In genomic region chr6:126076992-126077664, GRCh38 we compare ENCODE assay signal across 1 cellular context.
TF ChIP-seq lines count a peak whose summit lies in the region.

No MANE protein-coding gene starts in this region.

TF ChIP-seq in HepG2, 621 proteins besides CTCF, POLR2A, EP300 and RAD21 (continued from another document and continues in another):
- no peak for TF ChIP-seq SKIL (CRISPR knock-in tag; IDR thresholded peaks at IDR 0.05; ENCODE audit: borderline replicate concordance)
- TF ChIP-seq ZNF468 (CRISPR knock-in tag; IDR thresholded peaks at IDR 0.05): no peak
- peak; percentile 48; the same call in 1 of the 2 replicates for TF ChIP-seq MBD4 (IDR thresholded peaks at IDR 0.05; ENCODE audit: borderline replicate concordance, low read length)
- TF ChIP-seq HDAC2 (CRISPR knock-in tag; IDR thresholded peaks at IDR 0.05): peak; percentile 62
- no peak for TF ChIP-seq PLSCR1 (CRISPR knock-in tag; IDR thresholded peaks at IDR 0.05; ENCODE audit: borderline replicate concordance)
- no peak for TF ChIP-seq ZNF343 (CRISPR knock-in tag; IDR thresholded peaks at IDR 0.05)
- TF ChIP-seq MEIS2 (CRISPR knock-in tag; IDR thresholded peaks at IDR 0.05): no peak
- no peak for TF ChIP-seq ZNF709 (CRISPR knock-in tag; IDR thresholded peaks at IDR 0.05)
- no peak for TF ChIP-seq KIAA2018 (CRISPR knock-in tag; IDR thresholded peaks at IDR 0.05; ENCODE audit: borderline replicate concordance)
- TF ChIP-seq KDM4B (CRISPR knock-in tag; IDR thresholded peaks at IDR 0.05): 0 out of 2 replicates have a peak, but pooled peaks have one; percentile 63
- TF ChIP-seq SNRNP70 (IDR thresholded peaks at IDR 0.05; ENCODE audit: low read depth, low read length): no peak
- no peak for TF ChIP-seq ZNF350 (CRISPR knock-in tag; IDR thresholded peaks at IDR 0.05; ENCODE audit: borderline replicate concordance, low read depth)
- TF ChIP-seq MXI1 (IDR thresholded peaks at IDR 0.05; ENCODE audit: borderline replicate concordance, low read depth, low read length): no peak
- TF ChIP-seq TEAD3 (CRISPR knock-in tag; optimal IDR thresholded peaks at IDR 0.05; ENCODE audit: borderline replicate concordance): no peak
- no peak for TF ChIP-seq MAFG (CRISPR knock-in tag; IDR thresholded peaks at IDR 0.05)
- TF ChIP-seq HOXA9 (CRISPR knock-in tag; IDR thresholded peaks at IDR 0.05; ENCODE audit: borderline replicate concordance): no peak
- TF ChIP-seq ZNF512 (CRISPR knock-in tag; IDR thresholded peaks at IDR 0.05): no peak
- no peak for TF ChIP-seq HNRNPUL1 (IDR thresholded peaks at IDR 0.05; ENCODE audit: low read depth, low read length)
- TF ChIP-seq RARA (CRISPR knock-in tag; IDR thresholded peaks at IDR 0.05): no peak
- no peak for TF ChIP-seq TMF1 (CRISPR knock-in tag; IDR thresholded peaks at IDR 0.05; ENCODE audit: low read depth)
- no peak for TF ChIP-seq TIGD3 (CRISPR knock-in tag; IDR thresholded peaks at IDR 0.05; ENCODE audit: borderline replicate concordance)
- peak; percentile 26; the same call in 1 of the 2 replicates for TF ChIP-seq POGK (CRISPR knock-in tag; conservative IDR thresholded peaks at IDR 0.05)
- no peak for TF ChIP-seq GRHL1 (CRISPR knock-in tag; conservative IDR thresholded peaks at IDR 0.05)
- TF ChIP-seq SOX13 (IDR thresholded peaks at IDR 0.05): peak; percentile 70
- TF ChIP-seq SOX13 (CRISPR knock-in tag; conservative IDR thresholded peaks at IDR 0.05 in 1 of 2, IDR thresholded peaks at IDR 0.05 in 1 of 2): peak in 1 of 2 experiments; percentile 96; a peak in 2 of 4 replicates
- TF ChIP-seq NKX3-1 (CRISPR knock-in tag; IDR thresholded peaks at IDR 0.05): no peak
- no peak for TF ChIP-seq JUN (CRISPR knock-in tag; IDR thresholded peaks at IDR 0.05)
- no peak for TF ChIP-seq YEATS4 (CRISPR knock-in tag; IDR thresholded peaks at IDR 0.05; ENCODE audit: borderline replicate concordance)
- TF ChIP-seq IRF9 (CRISPR knock-in tag; IDR thresholded peaks at IDR 0.05; ENCODE audit: borderline replicate concordance): no peak
- TF ChIP-seq IKZF1 (IDR thresholded peaks at IDR 0.05): no peak
- TF ChIP-seq SMC3 (IDR thresholded peaks at IDR 0.05; ENCODE audit: low read length): no peak
- no peak for TF ChIP-seq ZNF878 (CRISPR knock-in tag; IDR thresholded peaks at IDR 0.05)
- TF ChIP-seq MZF1 (CRISPR knock-in tag; IDR thresholded peaks at IDR 0.05; ENCODE audit: borderline replicate concordance): no peak
- no peak for TF ChIP-seq ZNF33A (CRISPR knock-in tag; IDR thresholded peaks at IDR 0.05; ENCODE audit: borderline replicate concordance)
- TF ChIP-seq ATAD3A (CRISPR knock-in tag; IDR thresholded peaks at IDR 0.05): no peak
- TF ChIP-seq KDM3A (CRISPR knock-in tag; IDR thresholded peaks at IDR 0.05; ENCODE audit: low read depth): no peak
- no peak for TF ChIP-seq TBL1XR1 (IDR thresholded peaks at IDR 0.05; ENCODE audit: borderline replicate concordance, low read length, partially characterized antibody)
- TF ChIP-seq RFXANK (CRISPR knock-in tag; IDR thresholded peaks at IDR 0.05): no peak
- TF ChIP-seq ZNF550 (CRISPR knock-in tag; IDR thresholded peaks at IDR 0.05; ENCODE audit: borderline replicate concordance): no peak
- TF ChIP-seq PHF20 (CRISPR knock-in tag; IDR thresholded peaks at IDR 0.05): no peak
- TF ChIP-seq TBX2 (CRISPR knock-in tag; IDR thresholded peaks at IDR 0.05; ENCODE audit: borderline replicate concordance): peak; percentile 86
- no peak for TF ChIP-seq HOMEZ (CRISPR knock-in tag; IDR thresholded peaks at IDR 0.05; ENCODE audit: low read depth)
- TF ChIP-seq KAT7 (CRISPR knock-in tag; IDR thresholded peaks at IDR 0.05; ENCODE audit: borderline replicate concordance): no peak
- no peak for TF ChIP-seq ZFP90 (CRISPR knock-in tag; IDR thresholded peaks at IDR 0.05; ENCODE audit: borderline replicate concordance)
- TF ChIP-seq TCF7L2 (IDR thresholded peaks at IDR 0.05; ENCODE audit: low read depth, low read length): no peak
- no peak for TF ChIP-seq ZNF251 (CRISPR knock-in tag; IDR thresholded peaks at IDR 0.05)
